In the genomic region with DNA sequence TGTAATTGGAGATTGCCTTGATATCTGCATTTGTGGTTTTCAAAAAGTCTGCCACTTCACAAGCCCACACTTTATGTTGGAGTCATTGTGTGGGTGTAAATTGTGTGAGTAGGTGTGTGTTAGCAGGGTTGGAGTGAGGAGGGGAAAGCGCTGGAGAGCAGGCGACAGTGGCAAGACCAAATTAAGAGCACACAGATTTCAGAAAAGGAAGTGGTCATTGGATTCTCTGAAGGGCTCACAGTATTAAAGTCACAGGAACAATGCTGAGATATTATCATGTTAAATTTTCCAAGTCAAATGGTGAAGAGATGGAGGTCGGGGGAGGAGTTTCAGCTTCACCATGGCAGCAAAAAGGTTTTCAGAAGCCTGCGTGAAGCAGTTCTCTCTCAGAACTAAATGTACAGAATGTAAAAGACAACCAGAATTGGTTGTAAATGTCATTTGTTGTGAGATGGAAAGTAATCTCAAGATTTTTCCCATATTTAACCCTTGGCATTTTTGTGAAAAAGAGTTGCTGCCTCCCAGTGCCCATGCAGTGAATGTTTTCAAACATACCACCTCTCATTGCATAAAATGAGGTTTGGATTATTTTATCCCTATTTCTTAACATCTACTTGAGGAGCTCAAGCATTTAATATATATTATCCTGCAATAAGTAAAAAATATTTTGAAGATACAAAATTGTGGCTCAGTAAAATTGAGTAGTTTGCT, we compare ENCODE assay signal across 12 cellular contexts.
DNase-seq lines count a peak whose midpoint lies in the region; TF ChIP-seq lines count a peak whose summit lies in the region.
"Had no signal": no experiment of that assay in that cellular context is flagged by ENCODE, and none has a peak within 500 bp of the region (broad histone marks: within the 10 kb centered on the region; RNA-seq: fewer than 3 reads in every experiment).

No MANE protein-coding gene starts in this region.

- H3K4me3 ChIP-seq in fibroblast of mammary gland (ENCODE audit: control insufficient read depth, low read depth, low read length) (no peak overlapping the region), OCI-LY7 (ENCODE audit: low read depth, low read length, poor library complexity, severe bottlenecking) (no peak overlapping the region)
- H3K4me3 ChIP-seq: lower lobe of right lung, tibial nerve had no signal

- H3K4me1 ChIP-seq in OCI-LY7 (ENCODE audit: insufficient read depth, low read length, poor library complexity, severe bottlenecking) = no peaks in the 10 kb centered on the region
- H3K4me1 ChIP-seq: lower lobe of right lung, tibial nerve had no signal

- TF ChIP-seq CTCF in fibroblast of mammary gland (conservative IDR thresholded peaks at IDR 0.05; ENCODE audit: control insufficient read depth, insufficient read depth, low read depth, low read length) (peak; percentile 21), OCI-LY7 (conservative IDR thresholded peaks at IDR 0.05; ENCODE audit: low read length) (no peak)

- DNase-seq in stimulated activated CD4-positive, alpha-beta T cell treated with anti-CD3 and anti-CD28 coated beads, Interleukin-4, amount 100 ng/mL, for 24 hours = peak; percentile 7
- no peak for DNase-seq in stimulated activated CD4-positive, alpha-beta T cell treated with anti-CD3 and anti-CD28 coated beads, Interleukin-12 subunit alpha, Interleukin-12 subunit beta, amount 100 ng/mL, for 4 hours
- DNase-seq in SW480 (ENCODE audit: low spot score) (peak; percentile 52), fibroblast of mammary gland (ENCODE audit: low read depth) (peak; percentile 23), OCI-LY7 (ENCODE audit: low spot score) (no peak), HuH-7.5 (ENCODE audit: low spot score) (no peak), erythroblast (lab: John Stamatoyannopoulos, UW) (no peak)
- DNase-seq in activated CD8-positive, alpha-beta memory T cell treated with anti-CD3 and anti-CD28 coated beads, Interleukin-2, amount 50 U/mL, for 4 hours = no peak
- DNase-seq: activated CD4-positive, alpha-beta T cell treated with anti-CD3 and anti-CD28 coated beads, Interleukin-2, amount 50 U/mL, for 1 hour; lower lobe of right lung; NCI-H526 treated with DMSO at 0.1 percent for 48 hours had no signal

- no peaks in the 10 kb centered on the region for H3K36me3 ChIP-seq in OCI-LY7 (ENCODE audit: insufficient read depth, low read length)
- H3K36me3 ChIP-seq: lower lobe of right lung, tibial nerve had no signal

- intact Hi-C loops in OCI-LY7 (cut with micrococcal nuclease; ENCODE audit: unreplicated experiment) = no loop called here

- H3K9me3 ChIP-seq in OCI-LY7 (ENCODE audit: low read length) = no peaks in the 10 kb centered on the region
- H3K9me3 ChIP-seq: lower lobe of right lung, tibial nerve had no signal

- H3K9me2 ChIP-seq in OCI-LY7 (ENCODE audit: insufficient read depth, low read length) = no peaks in the 10 kb centered on the region

- POLR2A ChIA-PET in OCI-LY7 (lab: Charles Lee) = no interaction called here

- no peak overlapping the region for H2AFZ ChIP-seq in OCI-LY7 (ENCODE audit: low read length)

- H3K79me2 ChIP-seq in OCI-LY7 (ENCODE audit: insufficient read depth, low read depth, low read length) = no peaks in the 10 kb centered on the region

- no peak overlapping the region for H3K4me2 ChIP-seq in OCI-LY7 (ENCODE audit: low read length)

- no peaks in the 10 kb centered on the region for H4K20me1 ChIP-seq in OCI-LY7 (ENCODE audit: insufficient read depth, low read length)

- CTCF ChIA-PET in OCI-LY7 (lab: Charles Lee; ENCODE audit: unreplicated experiment) = no interaction called here

- TF ChIP-seq POLR2A in erythroblast (IDR thresholded peaks at IDR 0.05; ENCODE audit: low read length) = no peak

- no TSS peak for BruUV-seq in OCI-LY7 (replicated peaks; lab: Mats Ljungman, UMichigan)

- H3K27ac ChIP-seq in OCI-LY7 (ENCODE audit: low read depth, low read length, poor library complexity, severe bottlenecking) = no peak overlapping the region
- H3K27ac ChIP-seq: lower lobe of right lung, tibial nerve had no signal

Comparison
In these comparisons a context has a peak if more than half of its experiments do, and no peak if none do; other contexts are left out.
1. DNase-seq: peak in stimulated activated CD4-positive, alpha-beta T cell treated with anti-CD3 and anti-CD28 coated beads, Interleukin-4, amount 100 ng/mL, for 24 hours (single experiment), SW480 (single experiment) and fibroblast of mammary gland (single experiment); none in stimulated activated CD4-positive, alpha-beta T cell treated with anti-CD3 and anti-CD28 coated beads, Interleukin-12 subunit alpha, Interleukin-12 subunit beta, amount 100 ng/mL, for 4 hours (single experiment), OCI-LY7 (single experiment), HuH-7.5 (single experiment), erythroblast (0 of 2) and activated CD8-positive, alpha-beta memory T cell treated with anti-CD3 and anti-CD28 coated beads, Interleukin-2, amount 50 U/mL, for 4 hours (single experiment).